Comparison of ENCODE assay signal across 22 cellular contexts in the genomic region with DNA sequence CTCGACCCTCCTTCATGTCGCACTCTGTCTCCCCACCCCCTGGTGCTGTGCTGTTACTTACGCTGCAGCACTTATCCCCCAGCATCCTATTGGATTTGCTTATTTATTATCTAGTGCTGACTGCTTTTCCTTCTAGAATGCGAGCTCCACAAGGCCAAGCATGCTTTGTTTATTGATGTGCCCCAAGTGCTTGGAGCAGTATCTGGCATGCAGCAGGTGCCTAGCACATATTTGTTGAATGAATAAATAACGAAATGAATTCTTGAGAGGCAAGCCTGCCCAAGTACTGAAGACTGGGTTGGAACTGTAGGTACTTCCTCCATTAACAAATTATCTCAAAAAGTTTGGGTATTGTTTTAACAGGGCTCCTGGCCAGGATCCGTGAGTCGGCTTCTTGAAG.
"Had no signal": no experiment of that assay in that cellular context is flagged by ENCODE, and none has a peak within 500 bp of the region (broad histone marks: within the 10 kb centered on the region; RNA-seq: fewer than 3 reads in every experiment).

No MANE protein-coding gene starts in this region.

- H3K27me3 ChIP-seq: SJSA1 had no signal

- FAIRE-seq: RCC 7860 had no signal

- H3K4me1 ChIP-seq: SJSA1 had no signal

- H3K36me3 ChIP-seq: SJSA1 had no signal

- H3K9me3 ChIP-seq: SJSA1 had no signal

- DNase-seq: Karpas-422, KG1, MV-4-11, NCI-H1048, NCI-H1105, NCI-H1417, NCI-H1436 treated with DMSO at 0.1 percent for 48 hours, NCI-H1694, NCI-H187 treated with DMSO at 0.1 percent for 48 hours, NCI-H2029 treated with DMSO at 0.1 percent for 48 hours, NCI-H2171 treated with DMSO at 0.1 percent for 48 hours, NCI-H345, NCI-H446 treated with DMSO at 0.1 percent for 48 hours, NCI-H524, NCI-H526 treated with DMSO at 0.1 percent for 48 hours, NCI-H748 treated with DMSO at 0.1 percent for 48 hours, Right ventricle myocardium superior, RPMI8226, SIG-M5 had no signal

- H3K4me3 ChIP-seq: SJSA1, SK-N-MC had no signal

- H3K27ac ChIP-seq: SJSA1, SK-N-MC had no signal
